1 cellular context compared by ENCODE assay signal in the genomic region with DNA sequence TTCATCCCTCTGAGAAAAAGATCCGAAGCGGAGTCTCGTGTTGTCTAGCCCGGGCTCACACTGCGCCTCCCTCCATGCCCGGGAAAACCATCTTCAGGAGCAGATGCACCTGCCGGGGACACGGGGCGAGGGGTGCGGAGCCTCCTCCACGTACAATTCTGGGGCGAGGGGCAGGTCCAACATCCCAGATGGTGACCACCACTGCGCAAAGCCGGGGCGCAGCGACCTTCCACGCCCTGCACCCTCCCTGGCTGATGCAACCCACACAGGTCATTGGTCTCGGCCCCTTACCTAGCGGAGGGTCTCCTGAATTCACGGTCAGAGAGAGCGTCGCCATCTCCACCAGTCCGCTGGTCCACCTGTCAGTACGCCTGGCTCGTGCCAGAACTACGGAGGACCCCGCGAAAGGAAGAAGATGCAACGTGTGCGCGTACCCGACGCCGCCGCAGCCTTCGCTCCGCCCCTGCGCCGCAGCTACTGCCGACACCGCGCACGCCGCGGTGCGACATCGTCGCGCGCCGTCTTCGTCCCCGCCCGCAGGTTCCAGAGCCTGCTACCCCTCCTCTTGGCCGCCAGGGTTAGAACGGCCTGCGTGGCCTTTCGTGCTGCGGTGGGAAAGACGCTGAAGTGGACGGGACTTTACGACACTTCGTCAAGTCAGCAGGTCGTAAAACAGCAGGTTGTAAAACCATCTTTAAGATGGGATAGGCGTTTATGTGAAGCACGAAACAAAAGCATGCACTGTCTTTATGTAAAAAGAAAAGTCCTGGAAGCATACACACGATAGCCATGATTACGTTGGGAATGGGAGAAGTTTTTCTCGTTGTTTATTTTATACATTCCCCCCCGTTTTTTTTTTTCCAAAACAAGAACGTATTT.
A peak's percentile ranks its signal among the peaks of the same experiment; 100 is the strongest.
TF ChIP-seq lines count a peak whose summit lies in the region.

TSS of gene EPRS1 (minus strand) at position 454 of the 879 bp plus-strand sequence. CDS start at position 337, 117 bp downstream.

TF ChIP-seq in HepG2, 621 proteins besides CTCF, POLR2A, EP300 and RAD21 (continued from another document and continues in another):
- TF ChIP-seq, protein P1, sequence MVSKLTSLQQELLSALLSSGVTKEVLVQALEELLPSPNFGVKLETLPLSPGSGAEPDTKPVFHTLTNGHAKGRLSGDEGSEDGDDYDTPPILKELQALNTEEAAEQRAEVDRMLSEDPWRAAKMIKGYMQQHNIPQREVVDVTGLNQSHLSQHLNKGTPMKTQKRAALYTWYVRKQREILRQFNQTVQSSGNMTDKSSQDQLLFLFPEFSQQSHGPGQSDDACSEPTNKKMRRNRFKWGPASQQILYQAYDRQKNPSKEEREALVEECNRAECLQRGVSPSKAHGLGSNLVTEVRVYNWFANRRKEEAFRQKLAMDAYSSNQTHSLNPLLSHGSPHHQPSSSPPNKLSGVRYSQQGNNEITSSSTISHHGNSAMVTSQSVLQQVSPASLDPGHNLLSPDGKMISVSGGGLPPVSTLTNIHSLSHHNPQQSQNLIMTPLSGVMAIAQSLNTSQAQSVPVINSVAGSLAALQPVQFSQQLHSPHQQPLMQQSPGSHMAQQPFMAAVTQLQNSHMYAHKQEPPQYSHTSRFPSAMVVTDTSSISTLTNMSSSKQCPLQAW (CRISPR knock-in tag; IDR thresholded peaks at IDR 0.05), result peak; percentile 91
- TF ChIP-seq PLSCR1 (CRISPR knock-in tag; IDR thresholded peaks at IDR 0.05; ENCODE audit: borderline replicate concordance), result no peak
- TF ChIP-seq ZBTB39 (CRISPR knock-in tag; IDR thresholded peaks at IDR 0.05), result no peak
- TF ChIP-seq RFXAP (CRISPR knock-in tag; IDR thresholded peaks at IDR 0.05; ENCODE audit: borderline replicate concordance), result peak; percentile 52; the same call in 1 of the 2 replicates
- peak; percentile 53; the same call in 1 of the 2 replicates for TF ChIP-seq ZNF652 (CRISPR knock-in tag; IDR thresholded peaks at IDR 0.05; ENCODE audit: borderline replicate concordance, low read depth)
- no peak for TF ChIP-seq EHMT2 (IDR thresholded peaks at IDR 0.05; ENCODE audit: borderline replicate concordance, low read depth, low read length)
- peak; percentile 72 for TF ChIP-seq PRDM15 (CRISPR knock-in tag; IDR thresholded peaks at IDR 0.05)
- TF ChIP-seq ZIK1 (CRISPR knock-in tag; IDR thresholded peaks at IDR 0.05; ENCODE audit: borderline replicate concordance, low read depth), result peak; percentile 77
- TF ChIP-seq PLRG1 (conservative IDR thresholded peaks at IDR 0.05), result no peak
- TF ChIP-seq ZBTB20 (CRISPR knock-in tag; IDR thresholded peaks at IDR 0.05; ENCODE audit: borderline replicate concordance, low read depth), result peak; percentile 61; the same call in 1 of the 2 replicates
- no peak for TF ChIP-seq ZNF367 (CRISPR knock-in tag; IDR thresholded peaks at IDR 0.05; ENCODE audit: borderline replicate concordance)
- TF ChIP-seq ZC3H13 (CRISPR knock-in tag; IDR thresholded peaks at IDR 0.05), result peak; percentile 65; the same call in 1 of the 2 replicates
- peak; percentile 29; the same call in 1 of the 2 replicates for TF ChIP-seq ZNF784 (CRISPR knock-in tag; IDR thresholded peaks at IDR 0.05; ENCODE audit: borderline replicate concordance)
- TF ChIP-seq ZBTB3 (CRISPR knock-in tag; IDR thresholded peaks at IDR 0.05; ENCODE audit: borderline replicate concordance, low read depth), result no peak
- TF ChIP-seq TRIM24 (CRISPR knock-in tag; IDR thresholded peaks at IDR 0.05), result no peak
- TF ChIP-seq ELF1 (CRISPR knock-in tag; IDR thresholded peaks at IDR 0.05), result peak; percentile 45
- TF ChIP-seq ATM (IDR thresholded peaks at IDR 0.05; ENCODE audit: borderline replicate concordance), result no peak
- no peak for TF ChIP-seq ZFYVE20 (CRISPR knock-in tag; IDR thresholded peaks at IDR 0.05; ENCODE audit: borderline replicate concordance, low read depth)
- TF ChIP-seq, protein P2, sequence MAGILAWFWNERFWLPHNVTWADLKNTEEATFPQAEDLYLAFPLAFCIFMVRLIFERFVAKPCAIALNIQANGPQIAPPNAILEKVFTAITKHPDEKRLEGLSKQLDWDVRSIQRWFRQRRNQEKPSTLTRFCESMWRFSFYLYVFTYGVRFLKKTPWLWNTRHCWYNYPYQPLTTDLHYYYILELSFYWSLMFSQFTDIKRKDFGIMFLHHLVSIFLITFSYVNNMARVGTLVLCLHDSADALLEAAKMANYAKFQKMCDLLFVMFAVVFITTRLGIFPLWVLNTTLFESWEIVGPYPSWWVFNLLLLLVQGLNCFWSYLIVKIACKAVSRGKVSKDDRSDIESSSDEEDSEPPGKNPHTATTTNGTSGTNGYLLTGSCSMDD (CRISPR knock-in tag; IDR thresholded peaks at IDR 0.05), result no peak
- TF ChIP-seq REL (CRISPR knock-in tag; conservative IDR thresholded peaks at IDR 0.05), result peak; percentile 93; the same call in 1 of the 2 replicates
- TF ChIP-seq TRAFD1 (CRISPR knock-in tag; IDR thresholded peaks at IDR 0.05; ENCODE audit: borderline replicate concordance), result no peak
- TF ChIP-seq, protein P3, sequence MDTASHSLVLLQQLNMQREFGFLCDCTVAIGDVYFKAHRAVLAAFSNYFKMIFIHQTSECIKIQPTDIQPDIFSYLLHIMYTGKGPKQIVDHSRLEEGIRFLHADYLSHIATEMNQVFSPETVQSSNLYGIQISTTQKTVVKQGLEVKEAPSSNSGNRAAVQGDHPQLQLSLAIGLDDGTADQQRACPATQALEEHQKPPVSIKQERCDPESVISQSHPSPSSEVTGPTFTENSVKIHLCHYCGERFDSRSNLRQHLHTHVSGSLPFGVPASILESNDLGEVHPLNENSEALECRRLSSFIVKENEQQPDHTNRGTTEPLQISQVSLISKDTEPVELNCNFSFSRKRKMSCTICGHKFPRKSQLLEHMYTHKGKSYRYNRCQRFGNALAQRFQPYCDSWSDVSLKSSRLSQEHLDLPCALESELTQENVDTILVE (CRISPR knock-in tag; IDR thresholded peaks at IDR 0.05), result peak; percentile 96
- no peak for TF ChIP-seq MED13 (CRISPR knock-in tag; IDR thresholded peaks at IDR 0.05)
- TF ChIP-seq GATA4 (IDR thresholded peaks at IDR 0.05; ENCODE audit: borderline replicate concordance, low read depth), result no peak
- TF ChIP-seq HDAC6 (IDR thresholded peaks at IDR 0.05; ENCODE audit: low read depth, low read length), result no peak
- TF ChIP-seq KMT2A (CRISPR knock-in tag; IDR thresholded peaks at IDR 0.05), result no peak; the same call in none of the 2 replicates
- TF ChIP-seq LCORL (IDR thresholded peaks at IDR 0.05), result no peak
- TF ChIP-seq LCORL (CRISPR knock-in tag; IDR thresholded peaks at IDR 0.05), result no peak; the same call in 1 of the 2 replicates
- no peak; the same call in 1 of the 2 replicates for TF ChIP-seq BRCA1 (CRISPR knock-in tag; IDR thresholded peaks at IDR 0.05)
- TF ChIP-seq SUZ12 (IDR thresholded peaks at IDR 0.05; ENCODE audit: low read depth, low read length), result no peak
- peak; percentile 83 for TF ChIP-seq ZMYM3 (CRISPR knock-in tag; IDR thresholded peaks at IDR 0.05)
- TF ChIP-seq KDM1A (CRISPR knock-in tag; IDR thresholded peaks at IDR 0.05), result peak; percentile 55; the same call in 1 of the 2 replicates
- no peak for TF ChIP-seq ZNF251 (CRISPR knock-in tag; IDR thresholded peaks at IDR 0.05)
- TF ChIP-seq KLF9 (CRISPR knock-in tag; IDR thresholded peaks at IDR 0.05; ENCODE audit: low read depth), result peak; percentile 37; the same call in 1 of the 2 replicates
- no peak for TF ChIP-seq TCF7L2 (IDR thresholded peaks at IDR 0.05; ENCODE audit: low read depth, low read length)
- TF ChIP-seq ZNF280D (CRISPR knock-in tag; IDR thresholded peaks at IDR 0.05), result 0 out of 2 replicates have a peak, but pooled peaks have one; percentile 18
- TF ChIP-seq HIVEP1 (CRISPR knock-in tag; IDR thresholded peaks at IDR 0.05), result peak; percentile 81
- TF ChIP-seq ZZZ3 (CRISPR knock-in tag; IDR thresholded peaks at IDR 0.05; ENCODE audit: borderline replicate concordance), result peak; percentile 78; the same call in 1 of the 2 replicates
